ENCODE assay signal across 16 cellular contexts in genomic region chr7:46937826-46938225, GRCh38.
A peak's percentile ranks its signal among the peaks of the same experiment; 100 is the strongest.
DNase-seq lines count a peak whose midpoint lies in the region; ATAC-seq and TF ChIP-seq lines count a peak whose summit lies in the region.
"Had no signal": no experiment of that assay in that cellular context is flagged by ENCODE, and none has a peak within 500 bp of the region (broad histone marks: within the 10 kb centered on the region; RNA-seq: fewer than 3 reads in every experiment).

No MANE protein-coding gene starts in this region.

- no peak overlapping the region for H3K56ac ChIP-seq in IMR-90 (ENCODE audit: extremely low read depth, insufficient read depth, low read length)

- H3K79me1 ChIP-seq in IMR-90 (ENCODE audit: low read depth in 1 of 2, low read length in 2 of 2), result no peaks in the 10 kb centered on the region

- CTCF ChIA-PET in IMR-90 (lab: Yijun Ruan, JAX) (no interaction called here), MCF 10A (lab: Yijun Ruan, JAX) (no interaction called here)

- no peak overlapping the region for H3K23ac ChIP-seq in IMR-90 (ENCODE audit: low read depth, low read length)

- H2AFZ ChIP-seq in IMR-90 (replicated peaks; ENCODE audit: low read length, poor library complexity) (peak overlapping the region; percentile 39), osteoblast (ENCODE audit: low read length) (peak overlapping the region; percentile 10)
- H2AFZ ChIP-seq: GM23338 had no signal

- H3K9me1 ChIP-seq in IMR-90 (ENCODE audit: insufficient read depth, low read length), result peaks cover 6% of the 10 kb centered on the region; the same call in 1 of the 2 replicates

- no peak overlapping the region for H4K8ac ChIP-seq in IMR-90 (ENCODE audit: low read depth in 2 of 2, low read length in 2 of 2)

- dilution Hi-C loops in IMR-90 (cut with HindIII; ENCODE audit: low sequenced_read_pairs, unreplicated experiment), result no loop called here

- H3K4me3 Mint-ChIP-seq in MCF 10A (ENCODE audit: unreplicated experiment), result no peak overlapping the region
- H3K4me3 Mint-ChIP-seq: B cell; CD4-positive, alpha-beta memory T cell; GM23338 had no signal

- no peaks in the 10 kb centered on the region for H3K27me3 Mint-ChIP-seq in MCF 10A (ENCODE audit: insufficient read depth, unreplicated experiment)
- H3K27me3 Mint-ChIP-seq: CD4-positive, alpha-beta memory T cell had no signal

- peaks cover 3% of the 10 kb centered on the region for H3K36me3 Mint-ChIP-seq in MCF 10A (ENCODE audit: insufficient read depth, unreplicated experiment)
- H3K36me3 Mint-ChIP-seq: CD4-positive, alpha-beta memory T cell had no signal

- H3K36me3 ChIP-seq in heart left ventricle, result no peaks in the 10 kb centered on the region
- H3K36me3 ChIP-seq in right atrium auricular region, result no peaks in the 10 kb centered on the region
- no peaks in the 10 kb centered on the region for H3K36me3 ChIP-seq in IMR-90 (ENCODE audit: control insufficient read depth, insufficient read depth, low read length)
- H3K36me3 ChIP-seq in osteoblast (ENCODE audit: insufficient read depth, low read length), result no peaks in the 10 kb centered on the region

- TF ChIP-seq CTCF in heart left ventricle (IDR thresholded peaks at IDR 0.05) (no peak), right atrium auricular region (IDR thresholded peaks at IDR 0.05) (no peak), IMR-90 (conservative IDR thresholded peaks at IDR 0.05; ENCODE audit: low read depth, low read length) (no peak), osteoblast (IDR thresholded peaks at IDR 0.05; ENCODE audit: extremely low read depth, low read depth, low read length) (no peak), MCF 10A (IDR thresholded peaks at IDR 0.05; ENCODE audit: unreplicated experiment) (no peak)

- H2BK15ac ChIP-seq in IMR-90 (ENCODE audit: low read depth, low read length), result no peak overlapping the region

- no peak overlapping the region for H3K27ac Mint-ChIP-seq in MCF 10A (ENCODE audit: low read depth, unreplicated experiment)
- H3K27ac Mint-ChIP-seq: B cell; CD4-positive, alpha-beta memory T cell; GM23338 had no signal

- H3K4ac ChIP-seq in IMR-90 (ENCODE audit: low read depth, low read length), result no peak overlapping the region

- H3K9me3 ChIP-seq in heart left ventricle (no peaks in the 10 kb centered on the region), right atrium auricular region (no peaks in the 10 kb centered on the region), IMR-90 (ENCODE audit: control insufficient read depth, insufficient read depth, low read length) (no peaks in the 10 kb centered on the region), osteoblast (ENCODE audit: low read depth, low read length) (no peaks in the 10 kb centered on the region)

- H2AK5ac ChIP-seq in IMR-90 (ENCODE audit: low read depth, low read length), result no peak overlapping the region

- H3K4me2 ChIP-seq in IMR-90 (ENCODE audit: low read depth, low read length) (no peak overlapping the region), osteoblast (ENCODE audit: insufficient read depth, low read length) (no peak overlapping the region)
- H3K4me2 ChIP-seq: GM23338 had no signal

- no peak overlapping the region for H2AK9ac ChIP-seq in IMR-90 (replicated peaks; ENCODE audit: low read depth, low read length, poor library complexity)

- no TSS peak for BruUV-seq in IMR-90 (replicated peaks; lab: Mats Ljungman, UMichigan)
- BruUV-seq in MCF 10A (replicated peaks; lab: Mats Ljungman, UMichigan), result no TSS peak

- H3K18ac ChIP-seq in IMR-90 (ENCODE audit: low read depth, low read length), result no peak overlapping the region

- POLR2A ChIA-PET in IMR-90 (lab: Charles Lee; ENCODE audit: unreplicated experiment), result no interaction called here
- POLR2A ChIA-PET in MCF 10A (lab: Yijun Ruan, JAX), result interaction anchor here (0.6 kb wide), 1 partner anchor 46 kb away, joined by 3 read pairs; no protein-coding TSS in a partner anchor

- H3K4me1 ChIP-seq in heart left ventricle, result peaks cover 0 to 25% (median 13%) of the 10 kb centered on the region in 12 donors
- peaks cover 0 to 20% of the 10 kb centered on the region in 2 donors for H3K4me1 ChIP-seq in right atrium auricular region
- H3K4me1 ChIP-seq in IMR-90 (ENCODE audit: control insufficient read depth, insufficient read depth, low read length), result peaks cover 6% of the 10 kb centered on the region; the same call in 1 of the 2 replicates
- H3K4me1 ChIP-seq in osteoblast (ENCODE audit: insufficient read depth, low read length), result peaks cover 18% of the 10 kb centered on the region

- H3K4me3 ChIP-seq in heart left ventricle (no peak overlapping the region), right atrium auricular region (no peak overlapping the region), IMR-90 (ENCODE audit: insufficient read depth, low read depth, low read length) (no peak overlapping the region), osteoblast (ENCODE audit: insufficient read depth, low read length) (no peak overlapping the region)
- H3K4me3 ChIP-seq: GM23338 had no signal

- ATAC-seq in heart left ventricle (peak; percentile 46 to 87 (median 66)), IMR-90 (ENCODE audit: low read depth) (no peak), left ventricle myocardium superior (peak; percentile 78)
- ATAC-seq: GM23338 had no signal

- TF ChIP-seq POLR2A in heart left ventricle (IDR thresholded peaks at IDR 0.05) (no peak), IMR-90 (IDR thresholded peaks at IDR 0.05; ENCODE audit: low read depth, low read length) (no peak)

- in situ Hi-C loops in IMR-90 (cut with MboI; ENCODE audit: low sequenced_read_pairs), result loop anchor here (10.0 to 25.0 kb wide), 2 partner anchors 553 to 1026 kb away; partner anchors contain the start of gene IGFBP3

- H3K27me3 ChIP-seq in heart left ventricle (no peaks in the 10 kb centered on the region), right atrium auricular region (no peaks in the 10 kb centered on the region), IMR-90 (ENCODE audit: control insufficient read depth, insufficient read depth, low read length) (0 out of 2 replicates have a peak, but pooled peaks cover 2% of the 10 kb centered on the region), osteoblast (ENCODE audit: insufficient read depth, low read length) (no peaks in the 10 kb centered on the region)

- peak overlapping the region; percentile 42 for H2BK120ac ChIP-seq in IMR-90 (ENCODE audit: low read depth, low read length)

- no peak overlapping the region for H4K5ac ChIP-seq in IMR-90 (ENCODE audit: low read depth, low read length)

- no peak overlapping the region for H3K27ac ChIP-seq in heart left ventricle
- H3K27ac ChIP-seq in right atrium auricular region, result peak overlapping the region in 1 of 2 donors; percentile 25
- H3K27ac ChIP-seq in IMR-90 (ENCODE audit: insufficient read depth, low read length), result no peak overlapping the region
- no peak overlapping the region for H3K27ac ChIP-seq in osteoblast (ENCODE audit: low read depth, low read length)
- H3K27ac ChIP-seq: C4-2B, HL-60 had no signal

- H4K91ac ChIP-seq in IMR-90 (ENCODE audit: insufficient read depth, low read depth, low read length), result no peak overlapping the region

- H3K9ac ChIP-seq in IMR-90 (ENCODE audit: low read depth, low read length), result no peak overlapping the region

- H4K20me1 ChIP-seq in IMR-90 (ENCODE audit: insufficient read depth, low read length) (no peaks in the 10 kb centered on the region), osteoblast (ENCODE audit: insufficient read depth, low read length) (no peaks in the 10 kb centered on the region)

- peaks cover 11% of the 10 kb centered on the region for H3K4me1 Mint-ChIP-seq in MCF 10A (ENCODE audit: insufficient read depth, unreplicated experiment)
- H3K4me1 Mint-ChIP-seq: CD4-positive, alpha-beta memory T cell; GM23338 had no signal

- intact Hi-C loops in heart left ventricle (cut with DNase I), result loop anchor here in 3 of 10 donors (10.0 kb wide), 4 partner anchors 97 to 333 kb away; no protein-coding TSS in a partner anchor
- intact Hi-C loops in IMR-90 (cut with micrococcal nuclease), result loop anchor here (10.0 kb wide), 1 partner anchor 573 kb away; no protein-coding TSS in a partner anchor
- intact Hi-C loops in left ventricle myocardium superior (cut with micrococcal nuclease), result no loop called here
- intact Hi-C loops in MCF 10A (cut with micrococcal nuclease), result loop anchor here (10.0 kb wide), 1 partner anchor 773 kb away; no protein-coding TSS in a partner anchor

- H2BK20ac ChIP-seq in IMR-90 (ENCODE audit: low read depth, low read length), result no peak overlapping the region

- H2BK5ac ChIP-seq in IMR-90 (ENCODE audit: low read depth, low read length, poor library complexity, severe bottlenecking), result no peak overlapping the region

- H3K9me3 Mint-ChIP-seq in MCF 10A (ENCODE audit: unreplicated experiment), result no peaks in the 10 kb centered on the region

- H3K14ac ChIP-seq in IMR-90 (replicated peaks; ENCODE audit: low read depth, low read length), result no peak overlapping the region; the same call in 1 of the 2 replicates

- WGBS in heart left ventricle, 4 donors, result 45 to 59% (median 52%) methylated on average over 3 of the region's 3 CpGs
- WGBS in IMR-90 (ENCODE audit: extremely low coverage in 2 of 2, insufficient read length in 1 of 2), 2 experiments, result 10% methylated on average over 1 of the region's 3 CpGs; no CpG with 5 or more reads in 1 of the 2 experiments

- no peak for DNase-seq in heart left ventricle
- no peak for DNase-seq in right atrium auricular region (ENCODE audit: low spot score)
- no peak for DNase-seq in IMR-90
- DNase-seq in left ventricle myocardium superior, result no peak
- peak; percentile 38 for DNase-seq in osteoblast (ENCODE audit: insufficient read length, low spot score, missing footprints)
- no peak for DNase-seq in MCF 10A (ENCODE audit: unreplicated experiment)
- no peak for DNase-seq in NCI-H446 treated with DMSO at 0.1 percent for 48 hours (lab: John Stamatoyannopoulos, UW)
- DNase-seq: CD4-positive, alpha-beta memory T cell; DMS153; DMS79; GDM1; HCEC 1CT had no signal

- TF ChIP-seq RAD21 in IMR-90 (IDR thresholded peaks at IDR 0.05; ENCODE audit: low read length), result no peak

- no peaks in the 10 kb centered on the region for H3K79me2 ChIP-seq in osteoblast (ENCODE audit: insufficient read depth, low read length)

TF ChIP-seq in IMR-90, 13 proteins besides CTCF, POLR2A, EP300 and RAD21 (continues in another document):
- TF ChIP-seq MAFK (IDR thresholded peaks at IDR 0.05; ENCODE audit: low read depth, low read length) (no peak), BHLHE40 (IDR thresholded peaks at IDR 0.05; ENCODE audit: low read depth, low read length) (no peak), RCOR1 (IDR thresholded peaks at IDR 0.05; ENCODE audit: insufficient replicate concordance, low read length) (no peak), SMC3 (IDR thresholded peaks at IDR 0.05; ENCODE audit: low read depth, low read length) (no peak), USF2 (IDR thresholded peaks at IDR 0.05; ENCODE audit: low read depth, low read length) (no peak), MXI1 (IDR thresholded peaks at IDR 0.05; ENCODE audit: borderline replicate concordance, low read depth, low read length) (no peak)
